ENCODE assay signal across 1 cellular context in the genomic region with DNA sequence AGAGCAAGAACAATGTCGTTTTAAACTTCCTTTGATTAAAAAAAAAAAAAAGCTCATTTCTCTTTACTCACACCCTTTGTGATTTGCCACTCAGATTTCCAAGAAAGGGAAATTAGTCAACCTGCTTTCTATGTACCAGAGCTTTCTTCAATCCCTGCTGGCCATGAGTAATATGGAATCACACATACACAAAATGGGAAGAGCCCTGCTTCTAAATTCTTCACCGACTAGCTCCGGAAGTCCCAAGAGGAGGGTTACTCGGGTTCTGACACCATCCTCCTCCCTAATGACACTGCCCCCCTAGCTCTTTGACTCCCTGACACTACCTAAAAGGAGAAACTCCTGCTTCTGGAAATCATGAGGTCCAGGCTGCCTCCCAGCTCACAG.
TF ChIP-seq lines count a peak whose summit lies in the region.

No MANE protein-coding gene starts in this region.

TF ChIP-seq in HepG2, 621 proteins besides CTCF, POLR2A, EP300 and RAD21 (continued from another document):
- TF ChIP-seq, protein P1, sequence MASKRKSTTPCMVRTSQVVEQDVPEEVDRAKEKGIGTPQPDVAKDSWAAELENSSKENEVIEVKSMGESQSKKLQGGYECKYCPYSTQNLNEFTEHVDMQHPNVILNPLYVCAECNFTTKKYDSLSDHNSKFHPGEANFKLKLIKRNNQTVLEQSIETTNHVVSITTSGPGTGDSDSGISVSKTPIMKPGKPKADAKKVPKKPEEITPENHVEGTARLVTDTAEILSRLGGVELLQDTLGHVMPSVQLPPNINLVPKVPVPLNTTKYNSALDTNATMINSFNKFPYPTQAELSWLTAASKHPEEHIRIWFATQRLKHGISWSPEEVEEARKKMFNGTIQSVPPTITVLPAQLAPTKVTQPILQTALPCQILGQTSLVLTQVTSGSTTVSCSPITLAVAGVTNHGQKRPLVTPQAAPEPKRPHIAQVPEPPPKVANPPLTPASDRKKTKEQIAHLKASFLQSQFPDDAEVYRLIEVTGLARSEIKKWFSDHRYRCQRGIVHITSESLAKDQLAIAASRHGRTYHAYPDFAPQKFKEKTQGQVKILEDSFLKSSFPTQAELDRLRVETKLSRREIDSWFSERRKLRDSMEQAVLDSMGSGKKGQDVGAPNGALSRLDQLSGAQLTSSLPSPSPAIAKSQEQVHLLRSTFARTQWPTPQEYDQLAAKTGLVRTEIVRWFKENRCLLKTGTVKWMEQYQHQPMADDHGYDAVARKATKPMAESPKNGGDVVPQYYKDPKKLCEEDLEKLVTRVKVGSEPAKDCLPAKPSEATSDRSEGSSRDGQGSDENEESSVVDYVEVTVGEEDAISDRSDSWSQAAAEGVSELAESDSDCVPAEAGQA (IDR thresholded peaks at IDR 0.05; ENCODE audit: low read depth), result no peak
- TF ChIP-seq, protein P1 (CRISPR knock-in tag; IDR thresholded peaks at IDR 0.05; ENCODE audit: borderline replicate concordance), result no peak
- TF ChIP-seq, protein P2, sequence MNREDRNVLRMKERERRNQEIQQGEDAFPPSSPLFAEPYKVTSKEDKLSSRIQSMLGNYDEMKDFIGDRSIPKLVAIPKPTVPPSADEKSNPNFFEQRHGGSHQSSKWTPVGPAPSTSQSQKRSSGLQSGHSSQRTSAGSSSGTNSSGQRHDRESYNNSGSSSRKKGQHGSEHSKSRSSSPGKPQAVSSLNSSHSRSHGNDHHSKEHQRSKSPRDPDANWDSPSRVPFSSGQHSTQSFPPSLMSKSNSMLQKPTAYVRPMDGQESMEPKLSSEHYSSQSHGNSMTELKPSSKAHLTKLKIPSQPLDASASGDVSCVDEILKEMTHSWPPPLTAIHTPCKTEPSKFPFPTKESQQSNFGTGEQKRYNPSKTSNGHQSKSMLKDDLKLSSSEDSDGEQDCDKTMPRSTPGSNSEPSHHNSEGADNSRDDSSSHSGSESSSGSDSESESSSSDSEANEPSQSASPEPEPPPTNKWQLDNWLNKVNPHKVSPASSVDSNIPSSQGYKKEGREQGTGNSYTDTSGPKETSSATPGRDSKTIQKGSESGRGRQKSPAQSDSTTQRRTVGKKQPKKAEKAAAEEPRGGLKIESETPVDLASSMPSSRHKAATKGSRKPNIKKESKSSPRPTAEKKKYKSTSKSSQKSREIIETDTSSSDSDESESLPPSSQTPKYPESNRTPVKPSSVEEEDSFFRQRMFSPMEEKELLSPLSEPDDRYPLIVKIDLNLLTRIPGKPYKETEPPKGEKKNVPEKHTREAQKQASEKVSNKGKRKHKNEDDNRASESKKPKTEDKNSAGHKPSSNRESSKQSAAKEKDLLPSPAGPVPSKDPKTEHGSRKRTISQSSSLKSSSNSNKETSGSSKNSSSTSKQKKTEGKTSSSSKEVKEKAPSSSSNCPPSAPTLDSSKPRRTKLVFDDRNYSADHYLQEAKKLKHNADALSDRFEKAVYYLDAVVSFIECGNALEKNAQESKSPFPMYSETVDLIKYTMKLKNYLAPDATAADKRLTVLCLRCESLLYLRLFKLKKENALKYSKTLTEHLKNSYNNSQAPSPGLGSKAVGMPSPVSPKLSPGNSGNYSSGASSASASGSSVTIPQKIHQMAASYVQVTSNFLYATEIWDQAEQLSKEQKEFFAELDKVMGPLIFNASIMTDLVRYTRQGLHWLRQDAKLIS (CRISPR knock-in tag; IDR thresholded peaks at IDR 0.05), result no peak
- TF ChIP-seq SOX5 (CRISPR knock-in tag; IDR thresholded peaks at IDR 0.05; ENCODE audit: borderline replicate concordance), result no peak
- TF ChIP-seq FLYWCH1 (CRISPR knock-in tag; IDR thresholded peaks at IDR 0.05), result no peak
